ENCODE assay signal across 10 cellular contexts in genomic region chr10:921471-922414, GRCh38. TPM values are rescaled to one million over a fixed set of nuclear protein-coding genes. Genes with fewer than 3 reads are reported as not detected.
DNase-seq lines count a peak whose midpoint lies in the region; ATAC-seq and TF ChIP-seq lines count a peak whose summit lies in the region.
"Had no signal": no experiment of that assay in that cellular context is flagged by ENCODE, and none has a peak within 500 bp of the region (broad histone marks: within the 10 kb centered on the region; RNA-seq: fewer than 3 reads in every experiment).

No MANE protein-coding gene starts in this region.

- H3K36me3 Mint-ChIP-seq in activated naive CD4-positive, alpha-beta T cell treated with anti-CD3 and anti-CD28 coated beads, Interleukin-2, amount 10 ng/mL, durations not matched to agents 7 days and 5 days = peaks cover 31% of the 10 kb centered on the region
- H3K36me3 Mint-ChIP-seq in activated naive CD4-positive, alpha-beta T cell treated with anti-CD3 and anti-CD28 coated beads, Interleukin-2, amount 50 U/mL, for 72 hours = peaks cover 4 to 37% of the 10 kb centered on the region in 2 donors

- CTCF ChIA-PET in activated naive CD4-positive, alpha-beta T cell treated with anti-CD3 and anti-CD28 coated beads, Interleukin-2, amount 10 ng/mL, durations not matched to agents 7 days and 5 days (lab: Charles Lee) = no interaction called here

- H3K4me3 Mint-ChIP-seq in activated naive CD4-positive, alpha-beta T cell treated with anti-CD3 and anti-CD28 coated beads, Interleukin-2, amount 10 ng/mL, durations not matched to agents 7 days and 5 days = no peak overlapping the region

- no peak for ATAC-seq in activated naive CD4-positive, alpha-beta T cell treated with anti-CD3 and anti-CD28 coated beads, Interleukin-2, amount 50 U/mL, for 72 hours
- ATAC-seq in SK-N-SH treated with all-trans-retinoic acid at 6 μM for 48 hours (peak; percentile 81), HG02571 (IDR thresholded peaks at IDR 0.05; ENCODE audit: unreplicated experiment) (no peak), HG02759 (IDR thresholded peaks at IDR 0.05; ENCODE audit: unreplicated experiment) (no peak)

- DNase-seq in activated naive CD4-positive, alpha-beta T cell treated with anti-CD3 and anti-CD28 coated beads, Interleukin-2, amount 10 ng/mL, durations not matched to agents 7 days and 5 days = no peak
- no peak for DNase-seq in activated naive CD4-positive, alpha-beta T cell treated with anti-CD3 and anti-CD28 coated beads, Interleukin-2, amount 50 U/mL, for 72 hours (ENCODE audit: low spot score in 2 of 2)
- DNase-seq in fibroblast of mammary gland (ENCODE audit: low read depth) (peak; percentile 83), skeletal muscle cell (ENCODE audit: low read depth) (peak; percentile 39), ecto neural progenitor cell (ENCODE audit: low spot score) (no peak)
- DNase-seq: cortex of kidney; stimulated activated CD4-positive, alpha-beta T cell treated with anti-CD3 and anti-CD28 coated beads, Interleukin-2, amount 100 ng/mL, for 48 hours had no signal

- H3K27ac Mint-ChIP-seq in activated naive CD4-positive, alpha-beta T cell treated with anti-CD3 and anti-CD28 coated beads, Interleukin-2, amount 10 ng/mL, durations not matched to agents 7 days and 5 days = peak overlapping the region; percentile 24
- peak overlapping the region in 1 of 2 donors; percentile 29 for H3K27ac Mint-ChIP-seq in activated naive CD4-positive, alpha-beta T cell treated with anti-CD3 and anti-CD28 coated beads, Interleukin-2, amount 50 U/mL, for 72 hours

- H3K4me1 Mint-ChIP-seq in activated naive CD4-positive, alpha-beta T cell treated with anti-CD3 and anti-CD28 coated beads, Interleukin-2, amount 10 ng/mL, durations not matched to agents 7 days and 5 days = peaks cover 24% of the 10 kb centered on the region

- TF ChIP-seq CTCF in fibroblast of mammary gland (conservative IDR thresholded peaks at IDR 0.05; ENCODE audit: control insufficient read depth, insufficient read depth, low read depth, low read length) = no peak

- H3K4me3 ChIP-seq in fibroblast of mammary gland (ENCODE audit: control insufficient read depth, low read depth, low read length) (no peak overlapping the region), skeletal muscle cell (ENCODE audit: low read depth, low read length) (no peak overlapping the region)

- H3K9me3 Mint-ChIP-seq in activated naive CD4-positive, alpha-beta T cell treated with anti-CD3 and anti-CD28 coated beads, Interleukin-2, amount 10 ng/mL, durations not matched to agents 7 days and 5 days = no peaks in the 10 kb centered on the region
- no peaks in the 10 kb centered on the region for H3K9me3 Mint-ChIP-seq in activated naive CD4-positive, alpha-beta T cell treated with anti-CD3 and anti-CD28 coated beads, Interleukin-2, amount 50 U/mL, for 72 hours

- no peaks in the 10 kb centered on the region for H3K27me3 Mint-ChIP-seq in activated naive CD4-positive, alpha-beta T cell treated with anti-CD3 and anti-CD28 coated beads, Interleukin-2, amount 10 ng/mL, durations not matched to agents 7 days and 5 days

TF ChIP-seq in SK-N-SH treated with all-trans-retinoic acid at 6 μM for 48 hours, 23 proteins besides CTCF, POLR2A, EP300 and RAD21:
- TF ChIP-seq RARB (CRISPR knock-in tag; IDR thresholded peaks at IDR 0.05) (no peak), BACH2 (CRISPR knock-in tag; IDR thresholded peaks at IDR 0.05; ENCODE audit: borderline replicate concordance) (no peak), CSRNP3 (CRISPR knock-in tag; IDR thresholded peaks at IDR 0.05) (no peak), ZFP30 (CRISPR knock-in tag; IDR thresholded peaks at IDR 0.05) (no peak), ISL1 (CRISPR knock-in tag; IDR thresholded peaks at IDR 0.05) (no peak), PATZ1 (CRISPR knock-in tag; IDR thresholded peaks at IDR 0.05; ENCODE audit: borderline replicate concordance) (no peak), TCF4 (CRISPR knock-in tag; IDR thresholded peaks at IDR 0.05; ENCODE audit: borderline replicate concordance) (no peak), OSR1 (CRISPR knock-in tag; IDR thresholded peaks at IDR 0.05) (no peak), ZC3H10 (CRISPR knock-in tag; IDR thresholded peaks at IDR 0.05) (no peak), ZNF70 (CRISPR knock-in tag; IDR thresholded peaks at IDR 0.05) (no peak)

RNA-seq across cellular contexts. Expression of gene LARP4B, which starts 9.8 kb away (rescaled TPM):
- 100 to 1,000 TPM in 1 of 2 donors, 10 to 100 TPM in 1; 87.4 to 122 TPM for total RNA-seq in activated naive CD4-positive, alpha-beta T cell treated with anti-CD3 and anti-CD28 coated beads, Interleukin-2, amount 50 U/mL, for 72 hours

Comparison
In these comparisons a context has a peak if more than half of its experiments do, and no peak if none do; other contexts are left out.
1. DNase-seq: peak in fibroblast of mammary gland (single experiment) and skeletal muscle cell (single experiment); none in activated naive CD4-positive, alpha-beta T cell treated with anti-CD3 and anti-CD28 coated beads, Interleukin-2, amount 10 ng/mL, durations not matched to agents 7 days and 5 days (single experiment), activated naive CD4-positive, alpha-beta T cell treated with anti-CD3 and anti-CD28 coated beads, Interleukin-2, amount 50 U/mL, for 72 hours (0 of 2) and ecto neural progenitor cell (single experiment).